In the genomic region with DNA sequence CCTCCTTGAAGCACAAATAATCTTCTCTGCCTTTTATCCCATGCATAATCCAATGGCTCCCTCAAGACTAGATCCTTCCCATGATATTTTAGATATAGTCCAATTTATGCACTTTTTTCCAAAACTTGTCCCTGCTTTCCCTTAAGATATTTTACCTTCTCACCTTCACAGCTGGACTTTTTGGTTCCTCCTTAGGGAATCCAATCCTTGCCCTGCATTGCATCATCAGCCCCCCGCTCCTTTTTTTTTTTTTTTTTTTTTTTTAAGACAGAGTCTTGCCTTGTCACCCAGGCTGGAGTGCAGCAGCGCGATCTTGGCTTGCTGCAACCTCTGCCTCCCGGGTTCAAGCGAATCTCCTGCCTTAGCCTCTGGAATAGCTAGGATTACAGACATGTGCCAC, we compare ENCODE assay signal across 1 cellular context.
TF ChIP-seq lines count a peak whose summit lies in the region.

No MANE protein-coding gene starts in this region.

TF ChIP-seq in GM23338, 12 proteins besides CTCF, POLR2A, EP300 and RAD21 (continued from another document):
- no peak for TF ChIP-seq ZNF114 (CRISPR knock-in tag; IDR thresholded peaks at IDR 0.05)
